Comparison of ENCODE assay signal across 12 cellular contexts in the genomic region with DNA sequence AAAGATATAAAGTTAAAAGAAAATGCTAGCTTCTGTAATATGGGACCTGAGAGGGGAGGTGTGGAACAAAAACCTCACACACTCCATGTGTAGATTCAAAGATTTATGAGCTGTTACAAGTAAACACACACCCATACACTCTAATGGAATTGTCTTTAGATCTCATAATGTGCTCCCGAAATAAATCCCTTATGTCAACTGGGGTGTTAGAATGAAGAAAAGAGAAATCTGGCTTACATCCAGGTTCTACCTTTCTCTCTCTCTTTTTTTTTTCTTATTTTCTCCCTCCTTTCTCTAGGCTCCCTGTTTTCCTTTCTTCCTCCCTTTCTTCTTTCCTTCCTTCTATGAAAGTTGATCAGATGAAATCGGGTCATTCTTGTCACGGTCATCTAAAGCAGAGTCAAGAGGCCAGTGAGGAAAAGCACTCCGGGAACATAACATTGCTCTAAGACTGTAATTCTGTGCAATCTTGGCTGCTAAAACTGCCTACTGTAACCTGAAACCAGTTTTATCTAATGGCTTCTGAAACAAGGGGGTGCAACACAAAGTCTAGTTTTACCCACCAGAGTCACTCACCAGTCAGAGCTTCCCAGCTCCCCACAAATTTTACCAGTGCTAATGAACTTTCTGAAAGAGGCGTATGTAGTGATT.
DNase-seq lines count a peak whose midpoint lies in the region; TF ChIP-seq lines count a peak whose summit lies in the region.
"Had no signal": no experiment of that assay in that cellular context is flagged by ENCODE, and none has a peak within 500 bp of the region (broad histone marks: within the 10 kb centered on the region; RNA-seq: fewer than 3 reads in every experiment).

No MANE protein-coding gene starts in this region.

- no peak overlapping the region for H3K4me3 ChIP-seq in fibroblast of pulmonary artery (replicated peaks; ENCODE audit: low read depth, low read length)
- H3K4me3 ChIP-seq: right atrium auricular region had no signal

- TF ChIP-seq CTCF in fibroblast of pulmonary artery (IDR thresholded peaks at IDR 0.05; ENCODE audit: low read length, missing control alignments) = no peak

- peak; percentile 84 for DNase-seq in NCI-H510A treated with DMSO at 0.1 percent for 48 hours (lab: John Stamatoyannopoulos, UW)
- no peak for DNase-seq in NCI-H510A (lab: John Stamatoyannopoulos, UW)
- DNase-seq in NCI-H69 (lab: John Stamatoyannopoulos, UW) = peak; percentile 88
- DNase-seq in fibroblast of pulmonary artery (ENCODE audit: low read depth) = peak; percentile 23
- DNase-seq in stimulated activated naive CD4-positive, alpha-beta T cell (lab: John Stamatoyannopoulos, UW) = no peak
- DNase-seq in GOT3 (lab: John Stamatoyannopoulos, UW) = no peak
- no peak for DNase-seq in stimulated activated CD4-positive, alpha-beta T cell treated with anti-CD3 and anti-CD28 coated beads, Interleukin-15, amount 100 ng/mL, for 24 hours
- no peak for DNase-seq in NCI-H1694 (lab: John Stamatoyannopoulos, UW)
- DNase-seq: activated CD4-positive, alpha-beta T cell treated with anti-CD3 and anti-CD28 coated beads, Interleukin-2, amount 10 ng/mL, durations not matched to agents 7 days and 5 days; erythroblast; T-helper 17 cell had no signal

Comparison
In these comparisons a context has a peak if more than half of its experiments do, and no peak if none do; other contexts are left out.
1. DNase-seq: peak in NCI-H510A treated with DMSO at 0.1 percent for 48 hours (single experiment), NCI-H69 (single experiment) and fibroblast of pulmonary artery (single experiment); none in NCI-H510A (single experiment), stimulated activated naive CD4-positive, alpha-beta T cell (0 of 6), GOT3 (single experiment), stimulated activated CD4-positive, alpha-beta T cell treated with anti-CD3 and anti-CD28 coated beads, Interleukin-15, amount 100 ng/mL, for 24 hours (single experiment) and NCI-H1694 (single experiment).